ENCODE assay signal across 19 cellular contexts in genomic region chr14:105068818-105069217, GRCh38. TPM values are rescaled to one million over a fixed set of nuclear protein-coding genes. Genes with fewer than 3 reads are reported as not detected.
DNase-seq lines count a peak whose midpoint lies in the region; ATAC-seq and TF ChIP-seq lines count a peak whose summit lies in the region.
"Had no signal": no experiment of that assay in that cellular context is flagged by ENCODE, and none has a peak within 500 bp of the region (broad histone marks: within the 10 kb centered on the region; RNA-seq: fewer than 3 reads in every experiment).

No MANE protein-coding gene starts in this region.

- TF ChIP-seq CTCF in natural killer cell (IDR thresholded peaks at IDR 0.05), result no peak

- no peaks in the 10 kb centered on the region for H3K36me3 ChIP-seq in CD8-positive, alpha-beta memory T cell (ENCODE audit: insufficient read depth, low read length)
- H3K36me3 ChIP-seq: thyroid gland had no signal

- H3K4me1 Mint-ChIP-seq in activated CD4-positive, alpha-beta T cell treated with anti-CD3 and anti-CD28 coated beads, Interleukin-2, amount 10 ng/mL, durations not matched to agents 7 days and 5 days, result peaks cover 59% of the 10 kb centered on the region
- H3K4me1 Mint-ChIP-seq in CD8-positive, alpha-beta memory T cell, result peaks cover 51 to 82% (median 51%) of the 10 kb centered on the region in 3 donors
- peaks cover 53 to 68% (median 66%) of the 10 kb centered on the region in 3 donors for H3K4me1 Mint-ChIP-seq in T-cell
- H3K4me1 Mint-ChIP-seq in natural killer cell, result peaks cover 18 to 50% of the 10 kb centered on the region in 2 donors
- H3K4me1 Mint-ChIP-seq: neural crest cell had no signal

- H3K4me3 Mint-ChIP-seq in activated CD4-positive, alpha-beta T cell treated with anti-CD3 and anti-CD28 coated beads, Interleukin-2, amount 10 ng/mL, durations not matched to agents 7 days and 5 days, result no peak overlapping the region
- peak overlapping the region in 5 of 7 donors; percentile 22 to 56 (median 45) for H3K4me3 Mint-ChIP-seq in CD8-positive, alpha-beta memory T cell
- H3K4me3 Mint-ChIP-seq in T-cell (peak overlapping the region in 1 of 3 donors; percentile 82), natural killer cell (no peak overlapping the region)
- H3K4me3 Mint-ChIP-seq: neural crest cell had no signal

- intact Hi-C loops in natural killer cell (cut with micrococcal nuclease), result no loop called here

- peak overlapping the region; percentile 13 for H3K27ac Mint-ChIP-seq in activated CD4-positive, alpha-beta T cell treated with anti-CD3 and anti-CD28 coated beads, Interleukin-2, amount 10 ng/mL, durations not matched to agents 7 days and 5 days
- H3K27ac Mint-ChIP-seq in CD8-positive, alpha-beta memory T cell, result peak overlapping the region; percentile 52 to 100 (median 84)
- H3K27ac Mint-ChIP-seq in T-cell (peak overlapping the region; percentile 97 to 98), natural killer cell (peak overlapping the region; percentile 51 to 59)

- no peaks in the 10 kb centered on the region for H3K9me3 Mint-ChIP-seq in activated CD4-positive, alpha-beta T cell treated with anti-CD3 and anti-CD28 coated beads, Interleukin-2, amount 10 ng/mL, durations not matched to agents 7 days and 5 days
- no peaks in the 10 kb centered on the region for H3K9me3 Mint-ChIP-seq in CD8-positive, alpha-beta memory T cell
- H3K9me3 Mint-ChIP-seq in T-cell, result no peaks in the 10 kb centered on the region
- no peaks in the 10 kb centered on the region for H3K9me3 Mint-ChIP-seq in natural killer cell
- H3K9me3 Mint-ChIP-seq: neural crest cell had no signal

- H3K27ac ChIP-seq in CD8-positive, alpha-beta memory T cell (ENCODE audit: low read depth, low read length), result no peak overlapping the region
- H3K27ac ChIP-seq: thyroid gland had no signal

- H3K36me3 Mint-ChIP-seq in activated CD4-positive, alpha-beta T cell treated with anti-CD3 and anti-CD28 coated beads, Interleukin-2, amount 10 ng/mL, durations not matched to agents 7 days and 5 days (ENCODE audit: low read depth), result peaks cover 11% of the 10 kb centered on the region
- peaks cover 0 to 12% (median 0%) of the 10 kb centered on the region in 3 donors for H3K36me3 Mint-ChIP-seq in CD8-positive, alpha-beta memory T cell
- no peaks in the 10 kb centered on the region for H3K36me3 Mint-ChIP-seq in T-cell
- H3K36me3 Mint-ChIP-seq in natural killer cell, result no peaks in the 10 kb centered on the region

- no peak overlapping the region for H3K4me3 ChIP-seq in CD8-positive, alpha-beta memory T cell (ENCODE audit: low read length)
- H3K4me3 ChIP-seq: K562, thyroid gland had no signal

- POLR2A ChIA-PET in activated CD4-positive, alpha-beta T cell treated with anti-CD3 and anti-CD28 coated beads, Interleukin-2, amount 10 ng/mL, durations not matched to agents 7 days and 5 days (lab: Charles Lee), result no interaction called here
- POLR2A ChIA-PET in CD8-positive, alpha-beta memory T cell (lab: Charles Lee), result no interaction called here
- POLR2A ChIA-PET in T-cell (lab: Charles Lee), result no interaction called here

- H3K4me1 ChIP-seq in CD8-positive, alpha-beta memory T cell (ENCODE audit: insufficient read depth, low read length), result peaks cover 58% of the 10 kb centered on the region

- CTCF ChIA-PET in activated CD4-positive, alpha-beta T cell treated with anti-CD3 and anti-CD28 coated beads, Interleukin-2, amount 10 ng/mL, durations not matched to agents 7 days and 5 days (lab: Charles Lee), result no interaction called here
- CTCF ChIA-PET in CD8-positive, alpha-beta memory T cell (lab: Charles Lee), result no interaction called here
- CTCF ChIA-PET in T-cell (lab: Charles Lee), result no interaction called here

- H3K9me3 ChIP-seq in CD8-positive, alpha-beta memory T cell (ENCODE audit: low read length), result no peaks in the 10 kb centered on the region
- H3K9me3 ChIP-seq: thyroid gland had no signal

- ATAC-seq in T-cell (replicated peaks in 1 of 4), result no peak
- no peak for ATAC-seq in natural killer cell
- no peak for ATAC-seq in HG03432 (IDR thresholded peaks at IDR 0.05; ENCODE audit: unreplicated experiment)
- ATAC-seq: K562 had no signal

- peaks cover 7% of the 10 kb centered on the region for H3K27me3 Mint-ChIP-seq in activated CD4-positive, alpha-beta T cell treated with anti-CD3 and anti-CD28 coated beads, Interleukin-2, amount 10 ng/mL, durations not matched to agents 7 days and 5 days
- H3K27me3 Mint-ChIP-seq in CD8-positive, alpha-beta memory T cell, result no peaks in the 10 kb centered on the region
- H3K27me3 Mint-ChIP-seq in T-cell (no peaks in the 10 kb centered on the region), natural killer cell (ENCODE audit: low read depth in 2 of 2) (no peaks in the 10 kb centered on the region)

- H3K27me3 ChIP-seq in CD8-positive, alpha-beta memory T cell (ENCODE audit: insufficient read depth, low read length, poor library complexity, severe bottlenecking), result no peaks in the 10 kb centered on the region
- H3K27me3 ChIP-seq: thyroid gland had no signal

- DNase-seq in activated CD4-positive, alpha-beta T cell treated with anti-CD3 and anti-CD28 coated beads, Interleukin-2, amount 10 ng/mL, durations not matched to agents 7 days and 5 days, result no peak
- no peak for DNase-seq in activated CD4-positive, alpha-beta T cell treated with anti-CD3 and anti-CD28 coated beads, Interleukin-2, amount 50 U/mL, for 1 hour
- DNase-seq in CD8-positive, alpha-beta memory T cell, result no peak
- DNase-seq in T-cell (no peak), natural killer cell (no peak), NCI-H1105 treated with DMSO at 0.1 percent for 48 hours (lab: John Stamatoyannopoulos, UW) (no peak)
- DNase-seq in stimulated activated CD4-positive, alpha-beta T cell treated with anti-CD3 and anti-CD28 coated beads, Interleukin-4, amount 100 ng/mL, for 24 hours, result no peak
- DNase-seq: activated effector memory CD4-positive, alpha-beta T cell treated with Interleukin-2 at 50 U/mL for 16 hours; C1 segment of cervical spinal cord; DMS79; hippocampal formation; mesendoderm; NCI-H187 treated with DMSO at 0.1 percent for 48 hours; NCI-H446; thyroid gland had no signal

RNA-seq across cellular contexts. Expression of gene GPR132, which starts 3.6 kb away (rescaled TPM):
- 10 to 100 TPM; 44.2 to 46.6 TPM for total RNA-seq in activated CD4-positive, alpha-beta T cell treated with anti-CD3 and anti-CD28 coated beads, Interleukin-2, amount 10 ng/mL, durations not matched to agents 7 days and 5 days
- 10 to 100 TPM; 51.3 to 52.0 TPM for total RNA-seq in CD8-positive, alpha-beta memory T cell
- 34.9 TPM for polyA plus RNA-seq in CD8-positive, alpha-beta memory T cell
- total RNA-seq in T-cell (10 to 100 TPM; 47.0 to 58.0 (median 49.7) TPM), natural killer cell (10 to 100 TPM; 18.2 to 30.3 (median 26.7) TPM)
- total RNA-seq: fibroblast of villous mesenchyme, neural crest cell had no signal

RNA-seq across cellular contexts. Expression of gene CDCA4, which starts 47.9 kb away (rescaled TPM):
- 10 to 100 TPM; 53.0 to 56.6 TPM for total RNA-seq in activated CD4-positive, alpha-beta T cell treated with anti-CD3 and anti-CD28 coated beads, Interleukin-2, amount 10 ng/mL, durations not matched to agents 7 days and 5 days
- 10 to 100 TPM; 73.0 to 76.7 TPM for total RNA-seq in CD8-positive, alpha-beta memory T cell
- polyA plus RNA-seq in CD8-positive, alpha-beta memory T cell, result 23.8 TPM
- 10 to 100 TPM; 13.0 to 20.1 (median 15.8) TPM for total RNA-seq in T-cell
- 10 to 100 TPM; 10.3 to 20.7 (median 16.6) TPM for total RNA-seq in natural killer cell

Comparison
In these comparisons a context has a peak if more than half of its experiments do, and no peak if none do; other contexts are left out.
1. H3K27ac Mint-ChIP-seq: peak in every context shown above with its lines; median percentile 98 in T-cell; 84 in CD8-positive, alpha-beta memory T cell; 55 in natural killer cell; 13 in activated CD4-positive, alpha-beta T cell treated with anti-CD3 and anti-CD28 coated beads, Interleukin-2, amount 10 ng/mL, durations not matched to agents 7 days and 5 days.
2. H3K4me3 Mint-ChIP-seq: peak in CD8-positive, alpha-beta memory T cell (5 of 7); none in activated CD4-positive, alpha-beta T cell treated with anti-CD3 and anti-CD28 coated beads, Interleukin-2, amount 10 ng/mL, durations not matched to agents 7 days and 5 days (single experiment) and natural killer cell (single experiment).